In genomic region chr5:82211855-82212572, GRCh38 we compare ENCODE assay signal across 1 cellular context.
TF ChIP-seq lines count a peak whose summit lies in the region.

No MANE protein-coding gene starts in this region.

TF ChIP-seq in HepG2, 621 proteins besides CTCF, POLR2A, EP300 and RAD21 (continued from another document):
- TF ChIP-seq CREB1 (IDR thresholded peaks at IDR 0.05) (no peak), CREB1 (CRISPR knock-in tag; IDR thresholded peaks at IDR 0.05) (no peak), NFE2L2 (IDR thresholded peaks at IDR 0.05; ENCODE audit: low read length) (peak; percentile 84), GLMP (CRISPR knock-in tag; IDR thresholded peaks at IDR 0.05; ENCODE audit: borderline replicate concordance) (no peak)
